29 cellular contexts compared by ENCODE assay signal in genomic region chr2:158094487-158095092, GRCh38. TPM values are rescaled to one million over a fixed set of nuclear protein-coding genes. Genes with fewer than 3 reads are reported as not detected.
DNase-seq lines count a peak whose midpoint lies in the region; ATAC-seq and TF ChIP-seq lines count a peak whose summit lies in the region.
"Had no signal": no experiment of that assay in that cellular context is flagged by ENCODE, and none has a peak within 500 bp of the region (broad histone marks: within the 10 kb centered on the region; RNA-seq: fewer than 3 reads in every experiment).

No MANE protein-coding gene starts in this region.

- no peak overlapping the region for H3K27ac ChIP-seq in lower lobe of right lung
- peak overlapping the region; percentile 1 for H3K27ac ChIP-seq in upper lobe of right lung
- H3K27ac ChIP-seq: esophagus muscularis mucosa, gastrocnemius medialis, right atrium auricular region, SK-N-MC, vagina had no signal

- TF ChIP-seq CTCF in epithelial cell of proximal tubule (conservative IDR thresholded peaks at IDR 0.05; ENCODE audit: low read depth, low read length): no peak
- TF ChIP-seq CTCF in lower lobe of right lung (IDR thresholded peaks at IDR 0.05): no peak
- no peak for TF ChIP-seq CTCF in upper lobe of right lung (IDR thresholded peaks at IDR 0.05)

- intact Hi-C loops in lower lobe of right lung (cut with DNase I) (no loop called here), upper lobe of right lung (cut with DNase I) (no loop called here)

- H3K36me3 ChIP-seq in lower lobe of right lung (no peaks in the 10 kb centered on the region), upper lobe of right lung (no peaks in the 10 kb centered on the region)
- H3K36me3 ChIP-seq: BE2C, esophagus muscularis mucosa, gastrocnemius medialis, MG63, right atrium auricular region, vagina had no signal

- H3K27me3 ChIP-seq in lower lobe of right lung (ENCODE audit: low read depth): no peaks in the 10 kb centered on the region
- no peaks in the 10 kb centered on the region for H3K27me3 ChIP-seq in upper lobe of right lung
- H3K27me3 ChIP-seq: BE2C, esophagus muscularis mucosa, gastrocnemius medialis, MG63, right atrium auricular region, vagina had no signal

- ATAC-seq in lower lobe of right lung: peak; percentile 33 to 53
- ATAC-seq in upper lobe of right lung: peak; percentile 78
- ATAC-seq in HG02973 (IDR thresholded peaks at IDR 0.05; ENCODE audit: unreplicated experiment): no peak
- no peak for ATAC-seq in GM21737 (IDR thresholded peaks at IDR 0.05; ENCODE audit: unreplicated experiment)
- ATAC-seq: activated T-cell treated with anti-CD3 and anti-CD28 coated beads, Interleukin-2, amount 50 U/mL, for 72 hours; gastrocnemius medialis had no signal

- DNase-seq in NOMO-1 (lab: John Stamatoyannopoulos, UW; ENCODE audit: unreplicated experiment in 2 of 2) (peak; percentile 15 to 60), NOMO-1 treated with dmso at 0.1 percent for 144 hours (lab: John Stamatoyannopoulos, UW; ENCODE audit: unreplicated experiment) (no peak), epithelial cell of proximal tubule (ENCODE audit: low read depth) (peak; percentile 97), lower lobe of right lung (no peak), upper lobe of right lung (no peak), DMS114 treated with DMSO at 0.1 percent for 48 hours (lab: John Stamatoyannopoulos, UW; ENCODE audit: unreplicated experiment) (no peak)
- DNase-seq: 8988T; activated CD4-positive, CD25-positive, alpha-beta regulatory T cell; activated naive CD4-positive, alpha-beta T cell treated with anti-CD3 and anti-CD28 coated beads, Interleukin-2, amount 10 ng/mL, durations not matched to agents 7 days and 5 days; activated T-cell treated with anti-CD3 and anti-CD28 coated beads, Interleukin-2, amount 50 U/mL, for 72 hours; aorta; BE2C; cerebellar nuclear complex; COR-L47; effector CD8-positive, alpha-beta T cell; gastrocnemius medialis; MG63; NCI-H1694 treated with DMSO at 0.1 percent for 48 hours; NCI-H748 treated with DMSO at 0.1 percent for 48 hours; nucleus accumbens; stimulated activated CD4-positive, alpha-beta T cell treated with anti-CD3 and anti-CD28 coated beads, Interleukin-15, amount 100 ng/mL, for 24 hours; substantia nigra had no signal

- H3K9me3 ChIP-seq in lower lobe of right lung (no peaks in the 10 kb centered on the region), upper lobe of right lung (no peaks in the 10 kb centered on the region)
- H3K9me3 ChIP-seq: BE2C, esophagus muscularis mucosa, gastrocnemius medialis, MG63, right atrium auricular region, vagina had no signal

- H3K4me1 ChIP-seq in lower lobe of right lung (no peaks in the 10 kb centered on the region), upper lobe of right lung (no peaks in the 10 kb centered on the region)
- H3K4me1 ChIP-seq: BE2C, esophagus muscularis mucosa, gastrocnemius medialis, right atrium auricular region, vagina had no signal

- no peak overlapping the region for H3K4me3 ChIP-seq in epithelial cell of proximal tubule (ENCODE audit: low read depth, low read length)
- no peak overlapping the region for H3K4me3 ChIP-seq in lower lobe of right lung
- H3K4me3 ChIP-seq in upper lobe of right lung: no peak overlapping the region
- H3K4me3 ChIP-seq: esophagus muscularis mucosa, gastrocnemius medialis, MG63, right atrium auricular region, SK-N-MC, vagina had no signal

RNA-seq across cellular contexts. Expression of gene UPP2, which starts 7.1 kb away (rescaled TPM):
- total RNA-seq in epithelial cell of proximal tubule (not detected in 2 replicates), lower lobe of right lung (not detected), upper lobe of right lung (not detected)
- total RNA-seq: activated CD8-positive, alpha-beta memory T cell treated with anti-CD3 and anti-CD28 coated beads for 36 hours; activated T-cell treated with anti-CD3 and anti-CD28 coated beads, Interleukin-2, amount 50 U/mL, for 72 hours; aorta; esophagus muscularis mucosa; gastrocnemius medialis; right atrium auricular region; vagina had no signal

Comparison
In these comparisons a context has a peak if more than half of its experiments do, and no peak if none do; other contexts are left out.
1. DNase-seq: peak in NOMO-1 (2 of 2) and epithelial cell of proximal tubule (single experiment); none in NOMO-1 treated with dmso at 0.1 percent for 144 hours (single experiment), lower lobe of right lung (single experiment), upper lobe of right lung (single experiment) and DMS114 treated with DMSO at 0.1 percent for 48 hours (single experiment).
2. ATAC-seq: peak in lower lobe of right lung (2 of 2) and upper lobe of right lung (single experiment); none in HG02973 (single experiment) and GM21737 (single experiment).